ENCODE assay signal across 8 cellular contexts in the genomic region with DNA sequence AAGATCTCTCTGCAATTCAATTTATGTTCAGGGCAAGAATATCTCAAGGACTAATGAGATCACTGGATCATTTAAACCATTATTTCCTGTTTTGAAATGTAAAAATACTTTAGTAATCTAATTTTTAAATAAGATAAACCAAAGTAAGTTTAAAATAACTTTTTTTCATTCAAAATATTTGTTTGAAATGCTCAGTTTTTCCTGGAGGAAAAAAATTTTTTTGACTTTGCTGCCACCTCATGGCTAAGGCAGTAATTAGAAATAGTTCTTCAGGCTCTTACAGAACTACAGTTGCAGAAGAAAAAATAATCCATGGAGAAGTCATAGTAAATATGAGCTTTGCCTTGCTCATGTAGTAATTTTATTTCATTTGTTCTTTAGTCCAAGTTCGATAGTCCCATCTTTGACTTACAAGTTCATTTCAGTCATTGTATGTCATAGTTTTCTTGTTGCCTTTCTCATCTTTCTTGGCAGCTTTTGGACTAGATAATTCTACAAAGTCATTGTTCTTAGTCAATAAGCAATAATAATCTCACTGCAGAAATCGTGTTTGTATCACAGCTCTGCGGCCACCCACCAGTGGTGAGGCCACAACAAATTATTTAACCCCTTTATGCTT.
DNase-seq lines count a peak whose midpoint lies in the region; ATAC-seq and TF ChIP-seq lines count a peak whose summit lies in the region.

No MANE protein-coding gene starts in this region.

- H3K36me3 ChIP-seq in Karpas-422 (ENCODE audit: insufficient read depth, low read length) (no peaks in the 10 kb centered on the region), kidney epithelial cell (ENCODE audit: control insufficient read depth, insufficient read depth, low read length) (no peaks in the 10 kb centered on the region)

- H3K27me3 Mint-ChIP-seq in activated CD8-positive, alpha-beta T cell treated with anti-CD3 and anti-CD28 coated beads for 36 hours, result no peaks in the 10 kb centered on the region

- no peak overlapping the region for H3K9ac ChIP-seq in Karpas-422 (ENCODE audit: low read length)

- no peaks in the 10 kb centered on the region for H3K9me2 ChIP-seq in Karpas-422 (replicated peaks; ENCODE audit: insufficient read depth, low read length)

- no peak overlapping the region for H3K4me3 Mint-ChIP-seq in activated CD8-positive, alpha-beta T cell treated with anti-CD3 and anti-CD28 coated beads for 36 hours

- H3K79me2 ChIP-seq in Karpas-422 (ENCODE audit: low read length), result no peaks in the 10 kb centered on the region

- no peaks in the 10 kb centered on the region for H3K9me3 Mint-ChIP-seq in activated CD8-positive, alpha-beta T cell treated with anti-CD3 and anti-CD28 coated beads for 36 hours

- TF ChIP-seq CTCF in activated CD8-positive, alpha-beta T cell treated with anti-CD3 and anti-CD28 coated beads for 36 hours (IDR thresholded peaks at IDR 0.05), result peak; percentile 93
- TF ChIP-seq CTCF in kidney epithelial cell (IDR thresholded peaks at IDR 0.05; ENCODE audit: insufficient read depth, low read length, poor library complexity, severe bottlenecking), result peak; percentile 47

- H3K4me3 ChIP-seq in Karpas-422 (ENCODE audit: low read length) (no peak overlapping the region), kidney epithelial cell (ENCODE audit: low read depth, low read length) (no peak overlapping the region)

- intact Hi-C loops in activated CD8-positive, alpha-beta T cell treated with anti-CD3 and anti-CD28 coated beads for 36 hours (cut with micrococcal nuclease), result loop anchor here (2.0 kb wide), 1 partner anchor 360 kb away; no protein-coding TSS in a partner anchor
- intact Hi-C loops in posterior vena cava (cut with DNase I), result no loop called here

- H3K27ac ChIP-seq in Karpas-422 (ENCODE audit: low read length), result no peak overlapping the region

- CTCF ChIA-PET in activated CD8-positive, alpha-beta T cell treated with anti-CD3 and anti-CD28 coated beads for 36 hours (lab: Charles Lee), result interaction anchor here (0.6 to 3.9 kb wide), 36 partner anchors 8 to 377 kb away, joined by 3 to 51 read pairs (median 4); a partner anchor contains a TSS

- no peaks in the 10 kb centered on the region for H3K4me1 ChIP-seq in Karpas-422 (ENCODE audit: low read length)

- peaks cover 22% of the 10 kb centered on the region for H3K4me1 Mint-ChIP-seq in activated CD8-positive, alpha-beta T cell treated with anti-CD3 and anti-CD28 coated beads for 36 hours (ENCODE audit: low read depth)

- H3K27ac Mint-ChIP-seq in activated CD8-positive, alpha-beta T cell treated with anti-CD3 and anti-CD28 coated beads for 36 hours, result no peak overlapping the region

- H3K4me2 ChIP-seq in Karpas-422 (ENCODE audit: low read depth, low read length, poor library complexity, severe bottlenecking), result no peak overlapping the region

- no peaks in the 10 kb centered on the region for H4K20me1 ChIP-seq in Karpas-422 (ENCODE audit: insufficient read depth, low read depth, low read length)

- H3K36me3 Mint-ChIP-seq in activated CD8-positive, alpha-beta T cell treated with anti-CD3 and anti-CD28 coated beads for 36 hours (ENCODE audit: low read depth), result no peaks in the 10 kb centered on the region

- no peak overlapping the region for H2AFZ ChIP-seq in Karpas-422 (ENCODE audit: low read length)

- POLR2A ChIA-PET in activated CD8-positive, alpha-beta T cell treated with anti-CD3 and anti-CD28 coated beads for 36 hours (lab: Charles Lee), result interaction anchor here (0.7 to 1.4 kb wide), 3 partner anchors 24 to 175 kb away, joined by 3 to 5 read pairs (median 4); no protein-coding TSS in a partner anchor

- H3K9me3 ChIP-seq in Karpas-422 (ENCODE audit: low read length), result no peaks in the 10 kb centered on the region

- peak; percentile 64 for ATAC-seq in activated CD8-positive, alpha-beta T cell treated with anti-CD3 and anti-CD28 coated beads for 36 hours
- no peak for ATAC-seq in HG03342 (IDR thresholded peaks at IDR 0.05; ENCODE audit: unreplicated experiment)

- H3K27me3 ChIP-seq in Karpas-422 (ENCODE audit: low read length) (no peaks in the 10 kb centered on the region), kidney epithelial cell (ENCODE audit: control insufficient read depth, insufficient read depth, low read length) (no peaks in the 10 kb centered on the region)

- DNase-seq in NCI-H345 treated with DMSO at 0.1 percent for 48 hours (lab: John Stamatoyannopoulos, UW; ENCODE audit: unreplicated experiment) (peak; percentile 14), NCI-H345 (lab: John Stamatoyannopoulos, UW) (no peak), Karpas-422 (peak; percentile 70), kidney epithelial cell (ENCODE audit: low read depth) (no peak), NK-92 (lab: John Stamatoyannopoulos, UW; ENCODE audit: unreplicated experiment) (no peak), posterior vena cava (ENCODE audit: low spot score) (no peak)
- peak; percentile 17 for DNase-seq in activated CD8-positive, alpha-beta T cell treated with anti-CD3 and anti-CD28 coated beads for 36 hours

Comparison
In these comparisons a context has a peak if more than half of its experiments do, and no peak if none do; other contexts are left out.
1. DNase-seq: peak in NCI-H345 treated with DMSO at 0.1 percent for 48 hours (single experiment), Karpas-422 (single experiment) and activated CD8-positive, alpha-beta T cell treated with anti-CD3 and anti-CD28 coated beads for 36 hours (single experiment); none in NCI-H345 (single experiment), kidney epithelial cell (single experiment), NK-92 (single experiment) and posterior vena cava (single experiment).